Comparison of ENCODE assay signal across 7 cellular contexts in genomic region chr13:109376936-109377335, GRCh38.
"Had no signal": no experiment of that assay in that cellular context is flagged by ENCODE, and none has a peak within 500 bp of the region (broad histone marks: within the 10 kb centered on the region; RNA-seq: fewer than 3 reads in every experiment).

No MANE protein-coding gene starts in this region.

- ATAC-seq: GM23338, HCT116, K562 had no signal

- H3K4me2 ChIP-seq: GM23338 had no signal

- H3K9me3 ChIP-seq: HAP-1 had no signal

- DNase-seq: H7, IMR-90, KG1 had no signal

- H3K4me3 Mint-ChIP-seq: GM23338 had no signal

- H3K4me3 ChIP-seq: GM23338, HAP-1, K562 had no signal

- H3K4me1 Mint-ChIP-seq: GM23338 had no signal

- H3K27ac Mint-ChIP-seq: GM23338 had no signal

- H2AFZ ChIP-seq: GM23338 had no signal

- H3K36me3 ChIP-seq: HAP-1 had no signal

- H3K4me1 ChIP-seq: HAP-1 had no signal

- H3K9me3 Mint-ChIP-seq: GM23338 had no signal
